In genomic region chr21:22791986-22792560, GRCh38 we compare ENCODE assay signal across 8 cellular contexts.
A peak's percentile ranks its signal among the peaks of the same experiment; 100 is the strongest.
DNase-seq lines count a peak whose midpoint lies in the region; ATAC-seq, FAIRE-seq and TF ChIP-seq lines count a peak whose summit lies in the region.

No MANE protein-coding gene starts in this region.

- peak; percentile 56 for TF ChIP-seq RAD21 in Ishikawa (IDR thresholded peaks at IDR 0.05; ENCODE audit: low read depth)

- ATAC-seq in HG03045 (IDR thresholded peaks at IDR 0.05; ENCODE audit: unreplicated experiment): no peak
- ATAC-seq in GM21723 (IDR thresholded peaks at IDR 0.05; ENCODE audit: unreplicated experiment): no peak

- no peak overlapping the region for H2AFZ ChIP-seq in OCI-LY1 (ENCODE audit: low read length)

- no peak overlapping the region for H3K27ac ChIP-seq in OCI-LY1 (ENCODE audit: low read depth, low read length, poor library complexity, severe bottlenecking)

- H3K27ac Mint-ChIP-seq in activated naive CD4-positive, alpha-beta T cell treated with anti-CD3 and anti-CD28 coated beads for 36 hours: no peak overlapping the region

- no peaks in the 10 kb centered on the region for H3K36me3 Mint-ChIP-seq in activated naive CD4-positive, alpha-beta T cell treated with anti-CD3 and anti-CD28 coated beads for 36 hours (ENCODE audit: low read depth)

- no peaks in the 10 kb centered on the region for H3K79me2 ChIP-seq in OCI-LY1 (ENCODE audit: insufficient read depth, low read length)

- H3K9ac ChIP-seq in OCI-LY1 (ENCODE audit: low read length): no peak overlapping the region

- H3K9me3 Mint-ChIP-seq in activated naive CD4-positive, alpha-beta T cell treated with anti-CD3 and anti-CD28 coated beads for 36 hours: no peaks in the 10 kb centered on the region

- peak; percentile 63 for TF ChIP-seq CTCF in OCI-LY1 (IDR thresholded peaks at IDR 0.05; ENCODE audit: low read length)

- H3K4me3 Mint-ChIP-seq in activated naive CD4-positive, alpha-beta T cell treated with anti-CD3 and anti-CD28 coated beads for 36 hours: no peak overlapping the region

- no peaks in the 10 kb centered on the region for H4K20me1 ChIP-seq in OCI-LY1 (ENCODE audit: insufficient read depth, low read length)

- no peaks in the 10 kb centered on the region for H3K36me3 ChIP-seq in OCI-LY1 (ENCODE audit: insufficient read depth, low read length)

- no peaks in the 10 kb centered on the region for H3K9me3 ChIP-seq in OCI-LY1 (ENCODE audit: low read length)

- no peaks in the 10 kb centered on the region for H3K27me3 Mint-ChIP-seq in activated naive CD4-positive, alpha-beta T cell treated with anti-CD3 and anti-CD28 coated beads for 36 hours (ENCODE audit: low read depth)

- no peaks in the 10 kb centered on the region for H3K27me3 ChIP-seq in OCI-LY1 (ENCODE audit: insufficient read depth, low read length)

- DNase-seq in activated naive CD4-positive, alpha-beta T cell treated with anti-CD3 and anti-CD28 coated beads for 36 hours: peak; percentile 19
- no peak for DNase-seq in activated naive CD4-positive, alpha-beta T cell treated with anti-CD3 and anti-CD28 coated beads, Interleukin-2, amount 50 U/mL, for 16 hours
- DNase-seq in middle frontal gyrus (ENCODE audit: extremely low spot score, low spot score): peak; percentile 50

- H3K4me1 ChIP-seq in OCI-LY1 (ENCODE audit: insufficient read depth, low read length, severe bottlenecking): peaks cover 19% of the 10 kb centered on the region

- H3K9me2 ChIP-seq in OCI-LY1 (ENCODE audit: low read depth, low read length): no peaks in the 10 kb centered on the region

- H3K4me1 Mint-ChIP-seq in activated naive CD4-positive, alpha-beta T cell treated with anti-CD3 and anti-CD28 coated beads for 36 hours (ENCODE audit: low read depth): no peaks in the 10 kb centered on the region

- no peak for TF ChIP-seq EP300 in Ishikawa (IDR thresholded peaks at IDR 0.05; ENCODE audit: borderline replicate concordance)

- no peaks in the 10 kb centered on the region for H3F3A ChIP-seq in OCI-LY1 (ENCODE audit: insufficient read depth, low read length)

- H3K4me3 ChIP-seq in OCI-LY1 (ENCODE audit: low read depth, low read length, poor library complexity, severe bottlenecking): no peak overlapping the region

- intact Hi-C loops in activated naive CD4-positive, alpha-beta T cell treated with anti-CD3 and anti-CD28 coated beads for 36 hours (cut with micrococcal nuclease): loop anchor here (1.0 to 5.0 kb wide), 7 partner anchors 217 to 1793 kb away; no protein-coding TSS in a partner anchor

- no peak overlapping the region for H3K4me2 ChIP-seq in OCI-LY1 (ENCODE audit: low read length)

- CTCF ChIA-PET in activated naive CD4-positive, alpha-beta T cell treated with anti-CD3 and anti-CD28 coated beads for 36 hours (lab: Charles Lee): interaction anchor here (0.6 to 2.6 kb wide), 11 partner anchors 12 to 1788 kb away, joined by 3 to 10 read pairs (median 3); no protein-coding TSS in a partner anchor

- FAIRE-seq in colon (lab: Jason Lieb, UNC): peak; percentile 72

TF ChIP-seq in Ishikawa, 13 proteins besides CTCF, POLR2A, EP300 and RAD21:
- TF ChIP-seq MAX (IDR thresholded peaks at IDR 0.05): no peak
- no peak for TF ChIP-seq CEBPB (IDR thresholded peaks at IDR 0.05)
- TF ChIP-seq TAF1 (IDR thresholded peaks at IDR 0.05; ENCODE audit: low read depth): no peak
- no peak for TF ChIP-seq TEAD4 (IDR thresholded peaks at IDR 0.05)
- no peak for TF ChIP-seq CREB1 (IDR thresholded peaks at IDR 0.05; ENCODE audit: low read depth)
- no peak for TF ChIP-seq REST (IDR thresholded peaks at IDR 0.05; ENCODE audit: low read depth)
- TF ChIP-seq TCF12 (IDR thresholded peaks at IDR 0.05; ENCODE audit: low read depth): no peak
- no peak for TF ChIP-seq FOXM1 (IDR thresholded peaks at IDR 0.05; ENCODE audit: borderline replicate concordance, low read depth)
- no peak for TF ChIP-seq YY1 (IDR thresholded peaks at IDR 0.05; ENCODE audit: low read depth)
- TF ChIP-seq USF1 (IDR thresholded peaks at IDR 0.05): no peak
- TF ChIP-seq ZBTB7A (IDR thresholded peaks at IDR 0.05; ENCODE audit: low read depth): no peak
- TF ChIP-seq EGR1 (IDR thresholded peaks at IDR 0.05): no peak
